16 cellular contexts compared by ENCODE assay signal in the genomic region with DNA sequence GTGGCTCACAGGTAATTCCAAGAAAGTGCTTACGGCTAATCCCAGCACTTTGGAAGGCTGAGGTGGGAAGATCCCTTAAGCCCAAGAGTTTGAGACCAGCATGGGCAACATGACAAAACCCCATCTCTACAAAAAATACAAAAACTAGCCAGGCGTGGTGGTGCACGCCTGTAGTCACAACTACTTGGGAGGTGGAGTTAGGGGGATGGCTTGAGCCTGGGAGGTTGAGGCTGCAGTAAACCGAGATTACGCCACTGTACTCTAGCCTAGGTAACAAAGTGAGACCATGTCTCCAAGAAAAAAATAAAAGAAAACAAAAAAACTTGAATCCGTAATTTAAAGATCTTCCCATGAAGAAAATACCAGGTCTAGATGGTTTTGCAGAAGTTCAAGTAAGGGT. TPM values are rescaled to one million over a fixed set of nuclear protein-coding genes. Genes with fewer than 3 reads are reported as not detected.
A peak's percentile ranks its signal among the peaks of the same experiment; 100 is the strongest.
DNase-seq lines count a peak whose midpoint lies in the region; ATAC-seq and TF ChIP-seq lines count a peak whose summit lies in the region.
"Had no signal": no experiment of that assay in that cellular context is flagged by ENCODE, and none has a peak within 500 bp of the region (broad histone marks: within the 10 kb centered on the region; RNA-seq: fewer than 3 reads in every experiment).

No MANE protein-coding gene starts in this region.

- H3K27me3 ChIP-seq in CD4-positive, CD25-positive, alpha-beta regulatory T cell (ENCODE audit: control insufficient read depth, insufficient read depth, low read length), result no peaks in the 10 kb centered on the region

- peak overlapping the region; percentile 98 for H3K4me3 ChIP-seq in CD4-positive, CD25-positive, alpha-beta regulatory T cell (ENCODE audit: low read depth, low read length)
- peak overlapping the region; percentile 36 for H3K4me3 ChIP-seq in GM12865 (ENCODE audit: low read depth, low read length)
- H3K4me3 ChIP-seq: K562 had no signal

- H3K36me3 Mint-ChIP-seq in CD4-positive, CD25-positive, alpha-beta regulatory T cell, result peaks cover 31% of the 10 kb centered on the region
- H3K36me3 Mint-ChIP-seq in activated T-helper 17 cell treated with anti-CD3 and anti-CD28 coated beads, Interleukin-2, amount 50 U/mL, for 72 hours (ENCODE audit: low read depth), result peaks cover 77% of the 10 kb centered on the region
- H3K36me3 Mint-ChIP-seq in naive thymus-derived CD8-positive, alpha-beta T cell, result peaks cover 0 to 26% (median 3%) of the 10 kb centered on the region in 3 donors

- TF ChIP-seq CTCF in GM12865 (IDR thresholded peaks at IDR 0.05; ENCODE audit: insufficient read depth, low read depth, low read length, missing control alignments), result no peak

- peaks cover 10% of the 10 kb centered on the region for H3K36me3 ChIP-seq in CD4-positive, CD25-positive, alpha-beta regulatory T cell (ENCODE audit: control insufficient read depth, insufficient read depth, low read length)

- peak overlapping the region; percentile 90 to 100 (median 98) for H3K4me3 Mint-ChIP-seq in CD4-positive, CD25-positive, alpha-beta regulatory T cell
- peak overlapping the region; percentile 98 for H3K4me3 Mint-ChIP-seq in activated T-helper 17 cell treated with anti-CD3 and anti-CD28 coated beads, Interleukin-2, amount 50 U/mL, for 72 hours
- H3K4me3 Mint-ChIP-seq in naive thymus-derived CD8-positive, alpha-beta T cell, result peak overlapping the region; percentile 68 to 100 (median 86)

- peak overlapping the region; percentile 91 to 100 (median 99) for H3K27ac Mint-ChIP-seq in CD4-positive, CD25-positive, alpha-beta regulatory T cell
- H3K27ac Mint-ChIP-seq in activated T-helper 17 cell treated with anti-CD3 and anti-CD28 coated beads, Interleukin-2, amount 50 U/mL, for 72 hours, result peak overlapping the region; percentile 98
- H3K27ac Mint-ChIP-seq in naive thymus-derived CD8-positive, alpha-beta T cell, result peak overlapping the region; percentile 83 to 99 (median 96)

- H3K27ac ChIP-seq in CD4-positive, CD25-positive, alpha-beta regulatory T cell (ENCODE audit: insufficient read depth, low read length, poor library complexity, severe bottlenecking), result peak overlapping the region; percentile 99
- H3K27ac ChIP-seq: C4-2B, VCaP had no signal

- H3K9me3 ChIP-seq in CD4-positive, CD25-positive, alpha-beta regulatory T cell (ENCODE audit: control insufficient read depth in 2 of 2, low read length in 2 of 2), result no peaks in the 10 kb centered on the region

- peaks cover 81% of the 10 kb centered on the region for H3K4me1 ChIP-seq in CD4-positive, CD25-positive, alpha-beta regulatory T cell (ENCODE audit: control insufficient read depth, insufficient read depth, low read length, poor library complexity, severe bottlenecking)

- no peak for DNase-seq in CD4-positive, CD25-positive, alpha-beta regulatory T cell
- DNase-seq in GM12865 (ENCODE audit: low read depth), result no peak
- no peak for DNase-seq in naive thymus-derived CD8-positive, alpha-beta T cell
- DNase-seq in germinal center (ENCODE audit: low spot score), result no peak
- DNase-seq: activated effector memory CD4-positive, alpha-beta T cell treated with anti-CD3 and anti-CD28 coated beads, Interleukin-2, amount 50 U/mL, for 16 hours; central memory CD4-positive, alpha-beta T cell; hippocampal formation; NCI-H1694; NCI-H69 had no signal

- peaks cover 13% of the 10 kb centered on the region for H3K27me3 Mint-ChIP-seq in CD4-positive, CD25-positive, alpha-beta regulatory T cell
- no peaks in the 10 kb centered on the region for H3K27me3 Mint-ChIP-seq in activated T-helper 17 cell treated with anti-CD3 and anti-CD28 coated beads, Interleukin-2, amount 50 U/mL, for 72 hours
- peaks cover 0 to 2% (median 0%) of the 10 kb centered on the region in 5 donors for H3K27me3 Mint-ChIP-seq in naive thymus-derived CD8-positive, alpha-beta T cell

- peaks cover 46 to 74% (median 57%) of the 10 kb centered on the region in 4 donors for H3K4me1 Mint-ChIP-seq in CD4-positive, CD25-positive, alpha-beta regulatory T cell
- H3K4me1 Mint-ChIP-seq in activated T-helper 17 cell treated with anti-CD3 and anti-CD28 coated beads, Interleukin-2, amount 50 U/mL, for 72 hours, result peaks cover 24% of the 10 kb centered on the region
- peaks cover 34 to 86% (median 70%) of the 10 kb centered on the region in 4 donors for H3K4me1 Mint-ChIP-seq in naive thymus-derived CD8-positive, alpha-beta T cell

- POLR2A ChIA-PET in naive thymus-derived CD8-positive, alpha-beta T cell (lab: Charles Lee), result no interaction called here

- H3K9me3 Mint-ChIP-seq in CD4-positive, CD25-positive, alpha-beta regulatory T cell, result peaks cover 0 to 4% (median 0%) of the 10 kb centered on the region in 7 donors
- no peaks in the 10 kb centered on the region for H3K9me3 Mint-ChIP-seq in activated T-helper 17 cell treated with anti-CD3 and anti-CD28 coated beads, Interleukin-2, amount 50 U/mL, for 72 hours
- peaks cover 0 to under 1% (median 0%) of the 10 kb centered on the region in 9 donors for H3K9me3 Mint-ChIP-seq in naive thymus-derived CD8-positive, alpha-beta T cell

- no peak for ATAC-seq in CD4-positive, CD25-positive, alpha-beta regulatory T cell (ENCODE audit: low read depth in 2 of 2)
- no peak for ATAC-seq in activated T-helper 17 cell treated with anti-CD3 and anti-CD28 coated beads, Interleukin-2, amount 50 U/mL, for 72 hours (replicated peaks)
- ATAC-seq in naive thymus-derived CD8-positive, alpha-beta T cell, result no peak
- ATAC-seq in HG03442 (IDR thresholded peaks at IDR 0.05; ENCODE audit: unreplicated experiment) (no peak), GM21786 (IDR thresholded peaks at IDR 0.05; ENCODE audit: unreplicated experiment) (no peak)

RNA-seq across cellular contexts. Expression of a gene that starts 5.0 kb away (rescaled TPM):
- total RNA-seq in CD4-positive, CD25-positive, alpha-beta regulatory T cell, result 106 TPM
- polyA plus RNA-seq in CD4-positive, CD25-positive, alpha-beta regulatory T cell, result 100 to 1,000 TPM; 465 to 625 (median 548) TPM
- total RNA-seq in activated T-helper 17 cell treated with anti-CD3 and anti-CD28 coated beads, Interleukin-2, amount 50 U/mL, for 72 hours, result 10 to 100 TPM; 43.0 to 54.9 TPM
- 10 to 100 TPM; 89.2 to 89.3 TPM for total RNA-seq in naive thymus-derived CD8-positive, alpha-beta T cell
- polyA plus RNA-seq in naive thymus-derived CD8-positive, alpha-beta T cell, result 100 to 1,000 TPM; 218 to 306 (median 289) TPM
- polyA plus RNA-seq: neural cell had no signal

RNA-seq across cellular contexts. Expression of a gene that starts 17.3 kb away (rescaled TPM):
- total RNA-seq in CD4-positive, CD25-positive, alpha-beta regulatory T cell, result 0.52 TPM
- polyA plus RNA-seq in CD4-positive, CD25-positive, alpha-beta regulatory T cell, result 1 to 10 TPM; 3.9 to 6.9 (median 6.2) TPM
- total RNA-seq in activated T-helper 17 cell treated with anti-CD3 and anti-CD28 coated beads, Interleukin-2, amount 50 U/mL, for 72 hours, result 1 to 10 TPM; 2.9 to 3.2 TPM
- total RNA-seq in naive thymus-derived CD8-positive, alpha-beta T cell, result under 1 TPM in 1 of 2 experiments, not detected in 1; 0.30 TPM
- 1 to 10 TPM; 3.4 to 4.6 (median 3.7) TPM for polyA plus RNA-seq in naive thymus-derived CD8-positive, alpha-beta T cell
- total RNA-seq: K562 had no signal

RNA-seq across cellular contexts. Expression of a gene that starts 42.7 kb away (rescaled TPM):
- not detected for total RNA-seq in CD4-positive, CD25-positive, alpha-beta regulatory T cell
- not detected for polyA plus RNA-seq in CD4-positive, CD25-positive, alpha-beta regulatory T cell
- under 1 TPM; 0.32 to 0.37 TPM for total RNA-seq in activated T-helper 17 cell treated with anti-CD3 and anti-CD28 coated beads, Interleukin-2, amount 50 U/mL, for 72 hours
- total RNA-seq in naive thymus-derived CD8-positive, alpha-beta T cell, result under 1 TPM; 0.05 to 0.22 TPM
- polyA plus RNA-seq in naive thymus-derived CD8-positive, alpha-beta T cell, result not detected
- polyA plus RNA-seq: neural cell had no signal
